21 cellular contexts compared by ENCODE assay signal in genomic region chr18:72460210-72460680, GRCh38.
DNase-seq lines count a peak whose midpoint lies in the region; TF ChIP-seq lines count a peak whose summit lies in the region.
"Had no signal": no experiment of that assay in that cellular context is flagged by ENCODE, and none has a peak within 500 bp of the region (broad histone marks: within the 10 kb centered on the region; RNA-seq: fewer than 3 reads in every experiment).

No MANE protein-coding gene starts in this region.

- DNase-seq in EH (ENCODE audit: low read depth), result peak; percentile 59
- DNase-seq in RPMI7951 (ENCODE audit: low read depth), result peak; percentile 26
- DNase-seq in fibroblast of pulmonary artery (ENCODE audit: low read depth), result peak; percentile 47
- DNase-seq in renal cortical epithelial cell (ENCODE audit: low read depth), result peak; percentile 87
- DNase-seq in DMS 273 treated with DMSO at 0.1 percent for 48 hours (lab: John Stamatoyannopoulos, UW), result no peak
- DNase-seq in coronary artery (ENCODE audit: low spot score), result no peak
- no peak for DNase-seq in activated CD4-positive, alpha-beta T cell treated with anti-CD3 and anti-CD28 coated beads for 1 hour
- DNase-seq: activated CD4-positive, alpha-beta T cell treated with anti-CD3 and anti-CD28 coated beads for 4 hours; activated CD8-positive, alpha-beta memory T cell treated with anti-CD3 and anti-CD28 coated beads, Interleukin-2, amount 50 U/mL, for 48 hours; activated naive CD4-positive, alpha-beta T cell treated with Interleukin-2 at 50 U/mL for 16 hours; effector CD4-positive, alpha-beta T cell; KG1; mesendoderm; NCI-H1417 treated with DMSO at 0.1 percent for 48 hours; NCI-H2227 treated with DMSO at 0.1 percent for 48 hours; NK-92 treated with Interleukin-12 subunit alpha and Interleukin-12 subunit beta, amount 100 ng/mL, for 24 hours; right lobe of liver; stimulated activated CD4-positive, alpha-beta T cell treated with anti-CD3 and anti-CD28 coated beads, Interleukin-2, amount 100 ng/mL, for 48 hours; T-helper 2 cell; testis had no signal

- H3K4me3 ChIP-seq in fibroblast of pulmonary artery (replicated peaks; ENCODE audit: low read depth, low read length) (no peak overlapping the region), coronary artery (no peak overlapping the region)
- H3K4me3 ChIP-seq: gastroesophageal sphincter, right lobe of liver, testis had no signal

- no peak for TF ChIP-seq CTCF in fibroblast of pulmonary artery (IDR thresholded peaks at IDR 0.05; ENCODE audit: low read length, missing control alignments)
- no peak for TF ChIP-seq CTCF in coronary artery (IDR thresholded peaks at IDR 0.05)

- H3K27ac ChIP-seq in coronary artery, result no peak overlapping the region
- H3K27ac ChIP-seq: gastroesophageal sphincter, right lobe of liver, testis had no signal

Comparison
In these comparisons a context has a peak if more than half of its experiments do, and no peak if none do; other contexts are left out.
1. DNase-seq: peak in EH (single experiment), RPMI7951 (single experiment), fibroblast of pulmonary artery (single experiment) and renal cortical epithelial cell (single experiment); none in DMS 273 treated with DMSO at 0.1 percent for 48 hours (single experiment), coronary artery (single experiment) and activated CD4-positive, alpha-beta T cell treated with anti-CD3 and anti-CD28 coated beads for 1 hour (single experiment).